ENCODE assay signal across 9 cellular contexts in the genomic region with DNA sequence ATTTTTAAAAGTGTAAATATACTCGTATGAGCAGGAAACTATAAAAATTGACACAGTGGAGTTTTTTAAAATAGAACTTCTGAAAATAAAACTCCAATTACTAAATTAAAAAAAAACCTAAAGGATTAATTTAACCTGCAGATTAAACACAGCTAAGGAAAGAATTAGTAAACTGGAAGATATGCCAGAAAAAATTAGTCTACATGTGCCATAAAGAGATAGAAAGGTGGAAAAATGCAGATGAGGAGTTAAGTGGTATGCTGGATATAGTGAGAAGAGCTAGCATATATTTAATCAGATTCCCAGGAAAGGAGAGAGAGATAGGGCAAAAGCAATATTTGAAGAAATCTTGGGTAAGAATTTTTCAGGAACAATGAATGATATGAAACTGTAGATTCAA.
"Had no signal": no experiment of that assay in that cellular context is flagged by ENCODE, and none has a peak within 500 bp of the region (broad histone marks: within the 10 kb centered on the region; RNA-seq: fewer than 3 reads in every experiment).

No MANE protein-coding gene starts in this region.

- H3K36me3 Mint-ChIP-seq: IgD-negative memory B cell had no signal

- H3K4me3 ChIP-seq: GM23338, HAP-1 had no signal

- H3K36me3 ChIP-seq: HAP-1 had no signal

- H3K27me3 Mint-ChIP-seq: IgD-negative memory B cell had no signal

- ATAC-seq: GM23338, HCT116, HepG2 had no signal

- FAIRE-seq: HepG2 had no signal

- H3K27ac ChIP-seq: HL-60, KMS-11 had no signal

- H3K9ac ChIP-seq: KMS-11 had no signal

- H3K9me3 ChIP-seq: HAP-1 had no signal

- H3K4me3 Mint-ChIP-seq: GM23338, IgD-negative memory B cell had no signal

- H3K4me1 Mint-ChIP-seq: IgD-negative memory B cell had no signal

- H3K4me2 ChIP-seq: GM23338, KMS-11 had no signal

- H2AFZ ChIP-seq: GM23338 had no signal

- H3K27ac Mint-ChIP-seq: GM23338, IgD-negative memory B cell had no signal

- DNase-seq: H7, KBM-7 had no signal
